Comparison of ENCODE assay signal across 18 cellular contexts in genomic region chrX:114800719-114801118, GRCh38.
DNase-seq lines count a peak whose midpoint lies in the region; ATAC-seq, FAIRE-seq and TF ChIP-seq lines count a peak whose summit lies in the region.
"Had no signal": no experiment of that assay in that cellular context is flagged by ENCODE, and none has a peak within 500 bp of the region (broad histone marks: within the 10 kb centered on the region; RNA-seq: fewer than 3 reads in every experiment).

No MANE protein-coding gene starts in this region.

- H3K4me2 ChIP-seq in GM23248 (ENCODE audit: unreplicated experiment) = no peak overlapping the region

- H4K20me1 ChIP-seq in GM23248 (ENCODE audit: insufficient read depth) = no peaks in the 10 kb centered on the region

- H3K9me3 ChIP-seq in GM23248 (ENCODE audit: low read depth) = no peaks in the 10 kb centered on the region
- no peaks in the 10 kb centered on the region for H3K9me3 ChIP-seq in CD8-positive, alpha-beta memory T cell (ENCODE audit: low read length)
- H3K9me3 ChIP-seq: thyroid gland had no signal

- no peaks in the 10 kb centered on the region for H3K27me3 Mint-ChIP-seq in CD8-positive, alpha-beta memory T cell
- H3K27me3 Mint-ChIP-seq: activated T-helper 17 cell treated with anti-CD3 and anti-CD28 coated beads, Interleukin-2, amount 50 U/mL, for 72 hours; brain; T-helper 17 cell had no signal

- in situ Hi-C loops in GM23248 (cut with MboI) = no loop called here

- no peak for FAIRE-seq in HTR-8/SVneo (lab: Jason Lieb, UNC)
- FAIRE-seq: GM12878 had no signal

- no peak overlapping the region for H3K27ac Mint-ChIP-seq in CD8-positive, alpha-beta memory T cell
- H3K27ac Mint-ChIP-seq: activated T-helper 17 cell treated with anti-CD3 and anti-CD28 coated beads, Interleukin-2, amount 50 U/mL, for 72 hours; brain; T-helper 17 cell had no signal

- H3K27ac ChIP-seq in GM23248 = no peak overlapping the region
- no peak overlapping the region for H3K27ac ChIP-seq in CD8-positive, alpha-beta memory T cell (ENCODE audit: low read depth, low read length)
- H3K27ac ChIP-seq: psoas muscle, thyroid gland had no signal

- H3K4me1 ChIP-seq in GM23248 (ENCODE audit: insufficient read depth) = 0 out of 2 replicates have a peak, but pooled peaks cover 4% of the 10 kb centered on the region
- no peaks in the 10 kb centered on the region for H3K4me1 ChIP-seq in CD8-positive, alpha-beta memory T cell (ENCODE audit: insufficient read depth, low read length)
- H3K4me1 ChIP-seq: psoas muscle, thyroid gland had no signal

- CTCF ChIA-PET in CD8-positive, alpha-beta memory T cell (lab: Charles Lee) = no interaction called here

- 23 to 31% methylated on average over 4 of the region's 4 CpGs for WGBS in GM23248 (ENCODE audit: low coverage in 1 of 2, low lambda C conversion rate in 2 of 2, missing lambda C conversion rate in 2 of 2), 2 experiments

- TF ChIP-seq POLR2A in GM18505 (IDR thresholded peaks at IDR 0.05; ENCODE audit: borderline replicate concordance, extremely low read depth, insufficient read depth, insufficient read length) = no peak

- no peak overlapping the region for H3K9ac ChIP-seq in GM23248

- TF ChIP-seq CTCF in choroid plexus epithelial cell (conservative IDR thresholded peaks at IDR 0.05; ENCODE audit: low read depth, low read length) = no peak

- DNase-seq in A172 (ENCODE audit: low spot score) (peak; percentile 3), GM23248 (peak; percentile 80), NOMO-1 treated with dmso at 0.1 percent for 144 hours (lab: John Stamatoyannopoulos, UW; ENCODE audit: unreplicated experiment) (peak; percentile 4), choroid plexus epithelial cell (ENCODE audit: low read depth) (peak; percentile 78), HTR-8/SVneo (ENCODE audit: insufficient read length, low spot score) (no peak), Kasumi-1 (lab: John Stamatoyannopoulos, UW) (no peak)
- no peak for DNase-seq in CD8-positive, alpha-beta memory T cell
- DNase-seq: activated CD4-positive, alpha-beta T cell treated with anti-CD3 and anti-CD28 coated beads, Interleukin-2, amount 50 U/mL, for 48 hours; DMS53; left colon; NCI-H187; psoas muscle; T-helper 17 cell; thyroid gland had no signal

- H3K9me3 Mint-ChIP-seq in CD8-positive, alpha-beta memory T cell = no peaks in the 10 kb centered on the region
- H3K9me3 Mint-ChIP-seq: activated T-helper 17 cell treated with anti-CD3 and anti-CD28 coated beads, Interleukin-2, amount 50 U/mL, for 72 hours; brain had no signal

- no peaks in the 10 kb centered on the region for H3K36me3 Mint-ChIP-seq in CD8-positive, alpha-beta memory T cell
- H3K36me3 Mint-ChIP-seq: brain had no signal

- POLR2A ChIA-PET in CD8-positive, alpha-beta memory T cell (lab: Charles Lee) = no interaction called here

- no peaks in the 10 kb centered on the region for H3F3A ChIP-seq in GM23248 (ENCODE audit: insufficient read depth)

- H3K36me3 ChIP-seq in GM23248 (ENCODE audit: low read depth) = no peaks in the 10 kb centered on the region
- no peaks in the 10 kb centered on the region for H3K36me3 ChIP-seq in CD8-positive, alpha-beta memory T cell (ENCODE audit: insufficient read depth, low read length)
- H3K36me3 ChIP-seq: thyroid gland had no signal

- no peaks in the 10 kb centered on the region for H3K9me2 ChIP-seq in GM23248 (ENCODE audit: insufficient read depth)

- H2AFZ ChIP-seq in GM23248 = no peak overlapping the region

- no peaks in the 10 kb centered on the region for H3K27me3 ChIP-seq in GM23248 (replicated peaks; ENCODE audit: insufficient read depth)
- no peaks in the 10 kb centered on the region for H3K27me3 ChIP-seq in CD8-positive, alpha-beta memory T cell (ENCODE audit: insufficient read depth, low read length, poor library complexity, severe bottlenecking)
- H3K27me3 ChIP-seq: thyroid gland had no signal

- no peaks in the 10 kb centered on the region for H3K4me1 Mint-ChIP-seq in CD8-positive, alpha-beta memory T cell
- H3K4me1 Mint-ChIP-seq: activated T-helper 17 cell treated with anti-CD3 and anti-CD28 coated beads, Interleukin-2, amount 50 U/mL, for 72 hours; brain; T-helper 17 cell had no signal

- no peak for ATAC-seq in GM18505 (IDR thresholded peaks at IDR 0.05; ENCODE audit: unreplicated experiment)
- ATAC-seq: activated T-helper 17 cell treated with anti-CD3 and anti-CD28 coated beads, Interleukin-2, amount 50 U/mL, for 72 hours; GM12878; left colon; psoas muscle; T-helper 17 cell had no signal

- H3K4me3 Mint-ChIP-seq in CD8-positive, alpha-beta memory T cell = no peak overlapping the region
- H3K4me3 Mint-ChIP-seq: activated T-helper 17 cell treated with anti-CD3 and anti-CD28 coated beads, Interleukin-2, amount 50 U/mL, for 72 hours; brain; T-helper 17 cell had no signal

- H3K79me2 ChIP-seq in GM23248 (ENCODE audit: insufficient read depth) = no peaks in the 10 kb centered on the region

- H3K4me3 ChIP-seq in GM23248 = no peak overlapping the region
- H3K4me3 ChIP-seq in choroid plexus epithelial cell (ENCODE audit: low read depth, low read length) = no peak overlapping the region
- H3K4me3 ChIP-seq in CD8-positive, alpha-beta memory T cell (ENCODE audit: low read length) = no peak overlapping the region
- H3K4me3 ChIP-seq: GM12878, psoas muscle, thyroid gland had no signal

Comparison
In these comparisons a context has a peak if more than half of its experiments do, and no peak if none do; other contexts are left out.
1. DNase-seq: peak in A172 (single experiment), GM23248 (single experiment), NOMO-1 treated with dmso at 0.1 percent for 144 hours (single experiment) and choroid plexus epithelial cell (single experiment); none in CD8-positive, alpha-beta memory T cell (0 of 5), HTR-8/SVneo (single experiment) and Kasumi-1 (0 of 2).